In the genomic region with DNA sequence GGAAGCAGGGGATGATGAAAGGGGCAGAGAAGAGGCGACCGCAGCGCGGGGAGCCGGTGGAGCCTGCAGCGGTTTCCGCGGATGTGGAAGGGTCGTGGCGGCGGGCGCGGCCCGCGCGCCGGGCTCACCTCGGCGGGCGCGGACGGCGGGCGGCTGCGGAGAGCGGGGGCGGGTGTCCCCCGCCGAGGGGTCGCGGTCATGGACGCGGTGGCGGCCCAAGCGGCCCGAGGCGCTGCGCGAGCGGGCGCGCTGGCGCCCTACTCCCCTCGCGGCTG, we compare ENCODE assay signal across 8 cellular contexts. TPM values are rescaled to one million over a fixed set of nuclear protein-coding genes. Genes with fewer than 3 reads are reported as not detected.
DNase-seq lines count a peak whose midpoint lies in the region; ATAC-seq and TF ChIP-seq lines count a peak whose summit lies in the region.

No MANE protein-coding gene starts in this region.

- DNase-seq in T-helper 22 cell (ENCODE audit: low read depth): peak; percentile 0
- peak in 1 of 2 donors; percentile 11 for DNase-seq in fibroblast of lung (ENCODE audit: low read depth in 2 of 2)
- DNase-seq in prostate gland (ENCODE audit: low spot score): no peak
- DNase-seq in HuH-7 (ENCODE audit: low spot score): no peak
- DNase-seq in COLO829 (ENCODE audit: low spot score): no peak
- no peak for DNase-seq in NK-92 (lab: John Stamatoyannopoulos, UW; ENCODE audit: unreplicated experiment)

- no peak overlapping the region for H2AFZ ChIP-seq in fibroblast of lung (ENCODE audit: low read length)

- no peaks in the 10 kb centered on the region for H3K27me3 ChIP-seq in fibroblast of lung (ENCODE audit: control insufficient read depth, insufficient read depth, low read length)
- H3K27me3 ChIP-seq in prostate gland (replicated peaks; ENCODE audit: insufficient read depth): no peaks in the 10 kb centered on the region

- no peaks in the 10 kb centered on the region for H4K20me1 ChIP-seq in fibroblast of lung (ENCODE audit: control insufficient read depth, extremely low read depth, insufficient read depth, low read length)

- H3K4me3 ChIP-seq in GM12875 (ENCODE audit: low read depth, low read length) (peak overlapping the region; percentile 70), fibroblast of lung (replicated peaks in 1 of 4; ENCODE audit: control extremely low read depth in 1 of 4, insufficient read depth in 1 of 4, low read depth in 3 of 4, low read length in 4 of 4) (peak overlapping the region; percentile 57 to 87 (median 64)), prostate gland (peak overlapping the region; percentile 90 to 95)

- H3K4me1 ChIP-seq in fibroblast of lung (ENCODE audit: control insufficient read depth, extremely low read depth, insufficient read depth, low read length) (no peaks in the 10 kb centered on the region), prostate gland (replicated peaks) (no peaks in the 10 kb centered on the region)

- H3K9me3 ChIP-seq in fibroblast of lung (ENCODE audit: control insufficient read depth, insufficient read depth, low read depth, low read length): no peaks in the 10 kb centered on the region
- H3K9me3 ChIP-seq in prostate gland: no peaks in the 10 kb centered on the region

- peaks cover 2% of the 10 kb centered on the region for H3K79me2 ChIP-seq in fibroblast of lung (ENCODE audit: control insufficient read depth, insufficient read depth, low read length)

- no peak for TF ChIP-seq POLR2A in prostate gland (IDR thresholded peaks at IDR 0.05)

- 0% methylated on average over 40 of the region's 45 CpGs for WGBS in prostate gland

- TF ChIP-seq CTCF in GM12875 (IDR thresholded peaks at IDR 0.05; ENCODE audit: borderline replicate concordance, insufficient read depth, low read depth, low read length): no peak
- no peak for TF ChIP-seq CTCF in fibroblast of lung (conservative IDR thresholded peaks at IDR 0.05 in 1 of 2, IDR thresholded peaks at IDR 0.05 in 1 of 2; ENCODE audit: low read depth in 1 of 2, low read length in 2 of 2)
- TF ChIP-seq CTCF in prostate gland (IDR thresholded peaks at IDR 0.05): no peak

- no peaks in the 10 kb centered on the region for H3K36me3 ChIP-seq in fibroblast of lung (ENCODE audit: control insufficient read depth, insufficient read depth, low read length)
- no peaks in the 10 kb centered on the region for H3K36me3 ChIP-seq in prostate gland

- peak; percentile 27 for ATAC-seq in HG02973 (IDR thresholded peaks at IDR 0.05; ENCODE audit: unreplicated experiment)

- peak overlapping the region; percentile 4 for H3K27ac ChIP-seq in fibroblast of lung (ENCODE audit: insufficient read depth, low read length)
- peak overlapping the region; percentile 82 to 88 for H3K27ac ChIP-seq in prostate gland

- intact Hi-C loops in prostate gland (cut with DNase I): loop anchor here (2.0 to 5.0 kb wide), 2 partner anchors 131 to 148 kb away; no protein-coding TSS in a partner anchor

- peak overlapping the region; percentile 86 for H3K4me2 ChIP-seq in fibroblast of lung (ENCODE audit: extremely low read depth, insufficient read depth, low read length)

- H3K9ac ChIP-seq in fibroblast of lung (ENCODE audit: insufficient read depth, low read length): peak overlapping the region; percentile 68

RNA-seq across cellular contexts. Expression of gene LPGAT1, which starts 0.6 kb away (rescaled TPM):
- total RNA-seq in fibroblast of lung (34.7 and 39.3 TPM in 2 replicates), prostate gland (10 to 100 TPM; 29.6 to 81.7 TPM)
- polyA plus RNA-seq in fibroblast of lung: 15.3 and 20.7 TPM in 2 replicates
- 11.6 and 14.6 TPM in 2 replicates for polyA plus RNA-seq in fibroblast of lung (2012)
- polyA minus RNA-seq in fibroblast of lung (ENCODE audit: low replicate concordance): 4.6 and 5.7 TPM in 2 replicates
